ENCODE assay signal across 24 cellular contexts in genomic region chr1:219847215-219847855, GRCh38.
DNase-seq lines count a peak whose midpoint lies in the region; ATAC-seq, FAIRE-seq and TF ChIP-seq lines count a peak whose summit lies in the region.
"Had no signal": no experiment of that assay in that cellular context is flagged by ENCODE, and none has a peak within 500 bp of the region (broad histone marks: within the 10 kb centered on the region; RNA-seq: fewer than 3 reads in every experiment).

No MANE protein-coding gene starts in this region.

- no peak for ATAC-seq in Right ventricle myocardium inferior
- ATAC-seq in heart left ventricle: no peak
- peak; percentile 26 for ATAC-seq in left lobe of liver
- no peak for ATAC-seq in GM18868 (IDR thresholded peaks at IDR 0.05; ENCODE audit: unreplicated experiment)
- ATAC-seq: WTC11 had no signal

- WGBS in heart left ventricle, 4 donors: 62 to 79% (median 69%) methylated on average over 4 of the region's 4 CpGs

- H3K4me1 ChIP-seq in heart left ventricle: no peaks in the 10 kb centered on the region

- DNase-seq in Right ventricle myocardium inferior (ENCODE audit: missing footprints) (peak; percentile 48), heart left ventricle (no peak), bronchial epithelial cell (ENCODE audit: low read depth) (peak; percentile 23), left lobe of liver (ENCODE audit: low spot score) (no peak), SIG-M5 (lab: John Stamatoyannopoulos, UW) (no peak), amniotic stem cell (lab: John Stamatoyannopoulos, UW) (no peak)
- DNase-seq in stimulated activated CD4-positive, alpha-beta T cell treated with anti-CD3 and anti-CD28 coated beads, Interleukin-1b, Interleukin-23, amount 100 ng/mL, for 48 hours: no peak
- DNase-seq: activated CD4-positive, alpha-beta T cell treated with anti-CD3 and anti-CD28 coated beads, Interleukin-2, amount 50 U/mL, for 4 hours; activated CD8-positive, alpha-beta memory T cell treated with anti-CD3 and anti-CD28 coated beads, Interleukin-2, amount 50 U/mL, for 48 hours; activated gamma-delta T cell; COR-L47; KG1; midbrain; NCI-H1048; NCI-H1930; NCI-H226; NCI-H82; PC-9; stimulated activated CD4-positive, alpha-beta T cell treated with anti-CD3 and anti-CD28 coated beads, Interleukin-12 subunit alpha, Interleukin-12 subunit beta, amount 100 ng/mL, for 4 hours; T-helper 2 cell had no signal

- no peak for TF ChIP-seq CTCF in heart left ventricle (IDR thresholded peaks at IDR 0.05)
- no peak for TF ChIP-seq CTCF in bronchial epithelial cell (IDR thresholded peaks at IDR 0.05; ENCODE audit: insufficient read depth, low read length, severe bottlenecking)

- H3K36me3 ChIP-seq in heart left ventricle (no peaks in the 10 kb centered on the region), bronchial epithelial cell (ENCODE audit: control insufficient read depth, insufficient read depth, low read length) (no peaks in the 10 kb centered on the region)

- FAIRE-seq in bronchial epithelial cell (lab: Jason Lieb, UNC): no peak

- no peak for TF ChIP-seq POLR2A in heart left ventricle (IDR thresholded peaks at IDR 0.05)

- H3K27ac ChIP-seq in heart left ventricle: no peak overlapping the region
- H3K27ac ChIP-seq: epithelial cell of prostate, PC-9, SK-N-MC had no signal

- peaks cover 0 to 29% (median 11%) of the 10 kb centered on the region in 12 donors for H3K9me3 ChIP-seq in heart left ventricle

- H3K27me3 ChIP-seq in heart left ventricle (no peaks in the 10 kb centered on the region), bronchial epithelial cell (ENCODE audit: control insufficient read depth, insufficient read depth, low read length) (no peaks in the 10 kb centered on the region)

- intact Hi-C loops in Right ventricle myocardium inferior (cut with DNase I) (no loop called here), heart left ventricle (cut with DNase I) (no loop called here)

- H3K4me3 ChIP-seq in heart left ventricle: no peak overlapping the region
- H3K4me3 ChIP-seq in bronchial epithelial cell (ENCODE audit: low read depth, low read length): no peak overlapping the region
- H3K4me3 ChIP-seq: PC-9, SK-N-MC had no signal

Comparison
In these comparisons a context has a peak if more than half of its experiments do, and no peak if none do; other contexts are left out.
1. DNase-seq: peak in Right ventricle myocardium inferior (single experiment) and bronchial epithelial cell (single experiment); none in heart left ventricle (0 of 5), left lobe of liver (single experiment), SIG-M5 (single experiment), amniotic stem cell (single experiment) and stimulated activated CD4-positive, alpha-beta T cell treated with anti-CD3 and anti-CD28 coated beads, Interleukin-1b, Interleukin-23, amount 100 ng/mL, for 48 hours (single experiment).